8 cellular contexts compared by ENCODE assay signal in the genomic region with DNA sequence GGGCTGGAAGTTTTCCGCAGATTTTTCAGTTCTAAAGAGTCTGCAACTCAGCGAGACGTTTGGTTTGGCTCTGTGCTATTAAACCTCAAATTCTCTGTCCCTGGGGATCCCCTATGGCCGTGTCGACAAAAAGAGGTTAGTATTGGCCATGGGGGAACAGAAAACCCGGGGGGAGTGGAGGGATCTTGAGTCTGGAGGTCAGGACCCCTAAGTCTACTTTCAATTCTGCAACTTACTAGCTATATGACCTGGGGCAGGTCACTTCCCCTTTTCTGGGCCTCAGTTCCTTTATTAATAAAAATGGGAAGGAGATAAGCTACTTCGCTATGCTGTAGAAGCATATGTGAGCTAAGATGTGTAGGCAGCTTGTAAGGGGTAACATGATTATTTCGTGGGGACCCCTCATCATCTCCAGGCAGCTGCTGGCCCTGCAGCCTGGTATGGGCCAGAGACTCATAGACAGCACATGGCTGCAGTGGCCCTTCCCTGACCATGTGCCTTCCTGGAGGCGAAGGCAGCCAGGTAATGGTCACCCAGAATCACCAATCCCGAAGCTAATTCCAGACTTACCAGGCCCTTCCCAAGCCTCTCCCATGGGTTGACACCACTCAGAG. TPM values are rescaled to one million over a fixed set of nuclear protein-coding genes. Genes with fewer than 3 reads are reported as not detected.
DNase-seq lines count a peak whose midpoint lies in the region; ATAC-seq lines count a peak whose summit lies in the region.

No MANE protein-coding gene starts in this region.

- H3K4me1 ChIP-seq in BLaER1, result peaks cover 97% of the 10 kb centered on the region

- no peaks in the 10 kb centered on the region for H3K36me3 ChIP-seq in BLaER1

- ATAC-seq in GM19351 (IDR thresholded peaks at IDR 0.05; ENCODE audit: unreplicated experiment) (peak; percentile 53), HG03103 (IDR thresholded peaks at IDR 0.05; ENCODE audit: low read depth, unreplicated experiment) (peak; percentile 40), T-helper 17 cell (no peak)

- DNase-seq in T-helper 17 cell (no peak), cerebellar nuclear complex (lab: John Stamatoyannopoulos, UW) (no peak), NCI-H524 (lab: John Stamatoyannopoulos, UW) (no peak), NCI-H524 treated with DMSO at 0.1 percent for 48 hours (lab: John Stamatoyannopoulos, UW) (no peak)
- no peak for DNase-seq in activated T-cell treated with anti-CD3 and anti-CD28 coated beads, Interleukin-2, amount 50 U/mL, for 1 hour

- 0 out of 2 replicates have a peak, but pooled peaks cover 3% of the 10 kb centered on the region for H3K27me3 ChIP-seq in BLaER1

- H3K27ac Mint-ChIP-seq in T-helper 17 cell, result peak overlapping the region; percentile 54

- no peaks in the 10 kb centered on the region for H4K20me1 ChIP-seq in BLaER1

- H3K4me3 Mint-ChIP-seq in T-helper 17 cell, result no peak overlapping the region

- 0 out of 2 replicates have a peak overlapping the region, but pooled peaks have one; percentile 27 for H3K9ac ChIP-seq in BLaER1

- peaks cover 44% of the 10 kb centered on the region for H3K4me1 Mint-ChIP-seq in T-helper 17 cell

- H3K4me3 ChIP-seq in BLaER1, result no peak overlapping the region

- H3K36me3 Mint-ChIP-seq in T-helper 17 cell (ENCODE audit: low read depth), result no peaks in the 10 kb centered on the region

- peak overlapping the region; percentile 71; the same call in 1 of the 2 replicates for H3K27ac ChIP-seq in BLaER1

- H3K4me2 ChIP-seq in BLaER1, result peak overlapping the region; percentile 91

- no peaks in the 10 kb centered on the region for H3K9me3 ChIP-seq in BLaER1
- H3K9me3 ChIP-seq in T-helper 17 cell (ENCODE audit: control insufficient read depth, low read length, poor library complexity, severe bottlenecking), result no peaks in the 10 kb centered on the region

- H3K27me3 Mint-ChIP-seq in T-helper 17 cell, result no peaks in the 10 kb centered on the region

RNA-seq across cellular contexts. Expression of a gene that starts 8.6 kb away (rescaled TPM):
- 1 to 10 TPM; 2.3 to 6.5 TPM for total RNA-seq in T-helper 17 cell

RNA-seq across cellular contexts. Expression of a gene that starts 29.4 kb away (rescaled TPM):
- not detected for total RNA-seq in T-helper 17 cell

RNA-seq across cellular contexts. Expression of a gene that starts 40.6 kb away (rescaled TPM):
- total RNA-seq in T-helper 17 cell, result not detected

RNA-seq across cellular contexts. Expression of a gene that starts 58.4 kb away (rescaled TPM):
- total RNA-seq in T-helper 17 cell, result under 1 TPM; 0.12 to 0.37 TPM
